Comparison of ENCODE assay signal across 8 cellular contexts in the genomic region with DNA sequence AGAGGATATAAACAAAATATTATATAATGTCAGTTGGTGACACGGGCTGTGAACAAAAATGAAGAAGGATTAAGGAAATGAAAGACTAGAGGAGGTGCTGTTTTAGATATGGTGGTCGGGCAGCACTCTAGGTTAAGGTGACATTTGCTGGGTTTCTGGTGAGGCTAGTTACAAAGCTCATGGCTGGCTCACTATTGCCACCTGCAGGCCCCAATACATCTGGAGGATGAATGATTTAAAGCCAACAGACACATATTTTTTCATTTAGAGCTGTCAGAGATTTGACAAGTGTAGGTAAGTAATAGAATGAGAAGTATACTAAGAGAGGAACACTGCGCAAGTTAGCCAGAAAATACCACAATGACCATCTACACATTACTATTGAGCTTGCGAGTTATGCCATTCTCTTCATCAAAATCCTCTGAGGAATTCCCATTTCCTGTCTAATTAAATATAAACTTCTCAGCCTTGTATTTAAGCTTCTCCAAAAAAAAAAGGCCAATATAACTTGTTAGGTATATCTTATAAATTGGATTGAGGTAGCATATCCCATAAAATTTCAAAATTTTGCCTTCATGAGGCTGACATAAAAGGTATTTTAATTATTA. TPM values are rescaled to one million over a fixed set of nuclear protein-coding genes. Genes with fewer than 3 reads are reported as not detected.
DNase-seq lines count a peak whose midpoint lies in the region; ATAC-seq, FAIRE-seq and TF ChIP-seq lines count a peak whose summit lies in the region.

No MANE protein-coding gene starts in this region.

- H3K4me1 ChIP-seq in OCI-LY7 (ENCODE audit: insufficient read depth, low read length, poor library complexity, severe bottlenecking) (peaks cover 9% of the 10 kb centered on the region), psoas muscle (no peaks in the 10 kb centered on the region)

- peak; percentile 60 for TF ChIP-seq CTCF in D721Med (IDR thresholded peaks at IDR 0.05; ENCODE audit: insufficient read depth, missing control alignments)
- peak; percentile 88 for TF ChIP-seq CTCF in OCI-LY7 (conservative IDR thresholded peaks at IDR 0.05; ENCODE audit: low read length)
- peak; percentile 41 for TF ChIP-seq CTCF in psoas muscle (IDR thresholded peaks at IDR 0.05)

- H3K4me3 ChIP-seq in OCI-LY7 (ENCODE audit: low read depth, low read length, poor library complexity, severe bottlenecking): no peak overlapping the region
- no peak overlapping the region for H3K4me3 ChIP-seq in psoas muscle

- H3K27ac ChIP-seq in OCI-LY7 (ENCODE audit: low read depth, low read length, poor library complexity, severe bottlenecking) (no peak overlapping the region), psoas muscle (no peak overlapping the region)

- H3K27me3 ChIP-seq in psoas muscle (ENCODE audit: insufficient read depth in 3 of 3, low read length in 2 of 3): no peaks in the 10 kb centered on the region

- WGBS in psoas muscle, 3 donors: 43 to 46% (median 44%) methylated on average over 4 of the region's 4 CpGs

- FAIRE-seq in D721Med (lab: Jason Lieb, UNC): no peak

- H3K9me3 ChIP-seq in OCI-LY7 (ENCODE audit: low read length): no peaks in the 10 kb centered on the region
- no peaks in the 10 kb centered on the region for H3K9me3 ChIP-seq in psoas muscle

- H3K79me2 ChIP-seq in OCI-LY7 (ENCODE audit: insufficient read depth, low read depth, low read length): no peaks in the 10 kb centered on the region

- no peak overlapping the region for H2AFZ ChIP-seq in OCI-LY7 (ENCODE audit: low read length)

- H3K4me2 ChIP-seq in OCI-LY7 (ENCODE audit: low read length): no peak overlapping the region

- ATAC-seq in GM19351 (IDR thresholded peaks at IDR 0.05; ENCODE audit: unreplicated experiment) (peak; percentile 76), HG03342 (IDR thresholded peaks at IDR 0.05; ENCODE audit: unreplicated experiment) (peak; percentile 63), psoas muscle (no peak)

- POLR2A ChIA-PET in OCI-LY7 (lab: Charles Lee): interaction anchor here (0.5 to 1.3 kb wide), 8 partner anchors 20 to 386 kb away, joined by 3 to 5 read pairs (median 3); no protein-coding TSS in a partner anchor

- BruUV-seq in OCI-LY7 (replicated peaks; lab: Mats Ljungman, UMichigan): no TSS peak

- DNase-seq in D721Med (ENCODE audit: insufficient read length, low spot score) (no peak), OCI-LY7 (ENCODE audit: low spot score) (peak; percentile 73), germinal center (ENCODE audit: low spot score) (peak; percentile 39), psoas muscle (no peak), OCI-M2 (lab: John Stamatoyannopoulos, UW; ENCODE audit: unreplicated experiment) (no peak)
- peak; percentile 73 for DNase-seq in activated effector memory CD4-positive, alpha-beta T cell treated with anti-CD3 and anti-CD28 coated beads, Interleukin-2, amount 50 U/mL, for 16 hours

- H3K9me2 ChIP-seq in OCI-LY7 (ENCODE audit: insufficient read depth, low read length): no peaks in the 10 kb centered on the region

- CTCF ChIA-PET in OCI-LY7 (lab: Charles Lee; ENCODE audit: unreplicated experiment): interaction anchor here (1.1 kb wide), 3 partner anchors 11 to 70 kb away, joined by 3 read pairs; no protein-coding TSS in a partner anchor

- intact Hi-C loops in OCI-LY7 (cut with micrococcal nuclease; ENCODE audit: unreplicated experiment) (loop anchor here (1.0 kb wide), 2 partner anchors 67 to 115 kb away; no protein-coding TSS in a partner anchor), psoas muscle (cut with DNase I) (no loop called here)

- no peaks in the 10 kb centered on the region for H4K20me1 ChIP-seq in OCI-LY7 (ENCODE audit: insufficient read depth, low read length)

- no peaks in the 10 kb centered on the region for H3K36me3 ChIP-seq in OCI-LY7 (ENCODE audit: insufficient read depth, low read length)
- H3K36me3 ChIP-seq in psoas muscle (ENCODE audit: insufficient read depth in 1 of 2, low read depth in 1 of 2): no peaks in the 10 kb centered on the region

RNA-seq across cellular contexts. Expression of gene FGG, which starts 6.4 kb away (rescaled TPM):
- total RNA-seq in OCI-LY7 (2014; rRNA removed; shearing (Covaris generic)): not detected in 2 replicates
- total RNA-seq in OCI-LY7 (2022): not detected in 2 replicates
- under 1 TPM in 2 of 4 donors, not detected in 2; 0.75 to 0.84 TPM for total RNA-seq in psoas muscle
- under 1 TPM in 1 of 3 donors, not detected in 2; 0.04 TPM for polyA plus RNA-seq in psoas muscle

RNA-seq across cellular contexts. Expression of gene FGA, which starts 28.3 kb away (rescaled TPM):
- total RNA-seq in OCI-LY7 (2014; rRNA removed; shearing (Covaris generic)): not detected in 2 replicates
- not detected in 2 replicates for total RNA-seq in OCI-LY7 (2022)
- under 1 TPM in 2 of 4 donors, not detected in 2; 0.79 to 0.83 TPM for total RNA-seq in psoas muscle
- not detected for polyA plus RNA-seq in psoas muscle

RNA-seq across cellular contexts. Expression of gene FGB, which starts 56.0 kb away (rescaled TPM):
- total RNA-seq in OCI-LY7 (2014; rRNA removed; shearing (Covaris generic)): not detected in 2 replicates
- total RNA-seq in OCI-LY7 (2022) (not detected in 2 replicates), psoas muscle (under 1 TPM in 2 of 4 donors, not detected in 2; 0.54 to 0.77 TPM)
- polyA plus RNA-seq in psoas muscle: not detected

Comparison
In these comparisons a context has a peak if more than half of its experiments do, and no peak if none do; other contexts are left out.
1. DNase-seq: peak in OCI-LY7 (single experiment), activated effector memory CD4-positive, alpha-beta T cell treated with anti-CD3 and anti-CD28 coated beads, Interleukin-2, amount 50 U/mL, for 16 hours (single experiment) and germinal center (single experiment); none in D721Med (single experiment), psoas muscle (0 of 2) and OCI-M2 (single experiment).
2. ATAC-seq: peak in GM19351 (single experiment) and HG03342 (single experiment); none in psoas muscle (0 of 4).
3. Peak in every context shown above with its lines, with median percentiles within 50 percentile points of each other: CTCF ChIP-seq.